8 cellular contexts compared by ENCODE assay signal in the genomic region with DNA sequence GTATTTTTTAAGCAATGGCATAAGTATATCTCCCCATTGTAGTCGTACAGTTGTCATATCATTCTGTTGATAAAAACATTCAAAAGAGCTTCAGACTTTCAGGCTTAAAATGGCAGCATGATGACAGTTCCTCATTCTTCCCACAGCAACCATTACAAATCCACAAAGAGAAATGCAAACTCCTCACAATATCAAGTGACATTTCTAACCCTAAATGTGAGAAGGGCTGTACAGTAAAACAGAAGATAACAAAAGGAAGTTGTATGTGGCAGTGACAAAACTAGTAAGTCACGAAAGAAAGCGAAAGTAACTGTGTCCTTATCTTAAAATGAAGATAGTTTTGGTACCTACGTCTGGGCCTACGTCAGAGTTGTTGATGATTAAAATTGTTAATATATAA. TPM values are rescaled to one million over a fixed set of nuclear protein-coding genes. Genes with fewer than 3 reads are reported as not detected.
A peak's percentile ranks its signal among the peaks of the same experiment; 100 is the strongest.
DNase-seq lines count a peak whose midpoint lies in the region; ATAC-seq and TF ChIP-seq lines count a peak whose summit lies in the region.

No MANE protein-coding gene starts in this region.

- H3K4me1 Mint-ChIP-seq in HFFc6 (ENCODE audit: low read depth), result peaks cover 28% of the 10 kb centered on the region
- H3K4me1 Mint-ChIP-seq in immature natural killer cell, result peaks cover 41 to 51% of the 10 kb centered on the region in 2 donors

- no peak for DNase-seq in HFFc6
- peak; percentile 54 for DNase-seq in NOMO-1 treated with DMSO at 0.1 percent for 48 hours (lab: John Stamatoyannopoulos, UW; ENCODE audit: unreplicated experiment)
- DNase-seq in immature natural killer cell, result peak; percentile 58 to 70 (median 67)
- DNase-seq in NCI-H524 (lab: John Stamatoyannopoulos, UW), result no peak
- no peak for DNase-seq in HPDE6-E6E7 (ENCODE audit: extremely low spot score)
- DNase-seq in KG1 (lab: John Stamatoyannopoulos, UW), result no peak

- ATAC-seq in GM18520 (IDR thresholded peaks at IDR 0.05; ENCODE audit: unreplicated experiment) (peak; percentile 92), esophagus mucosa (no peak)

- no peak for TF ChIP-seq CTCF in HFFc6 (IDR thresholded peaks at IDR 0.05)

- H3K27ac Mint-ChIP-seq in HFFc6 (no peak overlapping the region), immature natural killer cell (peak overlapping the region; percentile 93 to 99 (median 96))

- H3K27me3 Mint-ChIP-seq in HFFc6 (ENCODE audit: insufficient read depth) (no peaks in the 10 kb centered on the region), immature natural killer cell (ENCODE audit: low read depth in 3 of 3) (peaks cover 0 to 1% (median 0%) of the 10 kb centered on the region in 3 donors)

- H3K4me3 Mint-ChIP-seq in HFFc6 (0 out of 2 replicates have a peak overlapping the region, but pooled peaks have one; percentile 12), immature natural killer cell (peak overlapping the region; percentile 79 to 93 (median 82))

- H3K36me3 Mint-ChIP-seq in HFFc6 (ENCODE audit: low read depth) (no peaks in the 10 kb centered on the region), immature natural killer cell (peaks cover 0 to 5% (median 0%) of the 10 kb centered on the region in 3 donors)

- H3K9me3 Mint-ChIP-seq in HFFc6, result no peaks in the 10 kb centered on the region
- no peaks in the 10 kb centered on the region for H3K9me3 Mint-ChIP-seq in immature natural killer cell

RNA-seq across cellular contexts. Expression of a gene that starts 46.7 kb away (rescaled TPM):
- 10 to 100 TPM; 11.2 to 14.1 (median 13.2) TPM for total RNA-seq in HFFc6 (2021; fragmentation: NEBNext Ultra II Directional; extraction: Animal tissue kit (Norgen Biotek cat#: 25700))
- 1 to 10 TPM; 3.1 to 5.9 (median 4.1) TPM for polyA plus RNA-seq in immature natural killer cell
- total RNA-seq in esophagus mucosa, result 3.7 TPM

Comparison
In these comparisons a context has a peak if more than half of its experiments do, and no peak if none do; other contexts are left out.
1. DNase-seq: peak in NOMO-1 treated with DMSO at 0.1 percent for 48 hours (single experiment) and immature natural killer cell (3 of 3); none in HFFc6 (single experiment), NCI-H524 (0 of 2), HPDE6-E6E7 (single experiment) and KG1 (single experiment).